ENCODE assay signal across 31 cellular contexts in the genomic region with DNA sequence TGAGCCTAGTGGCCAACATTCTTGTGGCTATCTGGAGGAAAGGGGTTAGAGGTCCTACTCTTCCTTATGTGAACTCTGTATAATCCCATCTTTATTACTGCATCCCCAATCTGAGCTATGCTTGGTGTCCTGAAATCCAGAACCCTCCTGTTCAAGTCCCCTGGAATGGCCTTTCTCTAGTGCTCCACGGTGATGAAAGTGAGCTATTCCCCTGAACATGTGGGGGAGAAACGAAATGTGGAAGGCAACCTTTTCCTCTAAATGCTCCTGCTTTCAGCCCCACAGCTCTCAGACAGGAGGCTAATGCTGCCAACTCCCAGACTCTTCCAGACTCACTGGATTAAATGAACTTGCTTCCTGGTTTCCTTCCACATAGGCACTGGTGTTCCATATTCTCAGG. TPM values are rescaled to one million over a fixed set of nuclear protein-coding genes. Genes with fewer than 3 reads are reported as not detected.
A peak's percentile ranks its signal among the peaks of the same experiment; 100 is the strongest.
DNase-seq lines count a peak whose midpoint lies in the region; ATAC-seq and TF ChIP-seq lines count a peak whose summit lies in the region.
"Had no signal": no experiment of that assay in that cellular context is flagged by ENCODE, and none has a peak within 500 bp of the region (broad histone marks: within the 10 kb centered on the region; RNA-seq: fewer than 3 reads in every experiment).

No MANE protein-coding gene starts in this region.

- no peak for TF ChIP-seq POLR2A in stomach (IDR thresholded peaks at IDR 0.05)

- CTCF ChIA-PET in activated naive CD4-positive, alpha-beta T cell treated with anti-CD3 and anti-CD28 coated beads, Interleukin-2, amount 10 ng/mL, durations not matched to agents 7 days and 5 days (lab: Charles Lee) = no interaction called here
- CTCF ChIA-PET in T-cell (lab: Charles Lee) = no interaction called here

- H3K36me3 ChIP-seq in stomach (peaks cover 0 to 28% (median 24%) of the 10 kb centered on the region in 4 donors), aorta (ENCODE audit: control insufficient read depth in 1 of 2, insufficient read depth in 2 of 2, low read length in 1 of 2) (no peaks in the 10 kb centered on the region)
- H3K36me3 ChIP-seq: right atrium auricular region, upper lobe of right lung had no signal

- no peaks in the 10 kb centered on the region for H3K27me3 ChIP-seq in stomach
- H3K27me3 ChIP-seq in aorta (ENCODE audit: control insufficient read depth in 1 of 2, insufficient read depth in 2 of 2, low read length in 1 of 2) = no peaks in the 10 kb centered on the region
- H3K27me3 ChIP-seq: ascending aorta, esophagus squamous epithelium, foreskin keratinocyte, MG63, right atrium auricular region, upper lobe of right lung had no signal

- no peak overlapping the region for H3K4me3 Mint-ChIP-seq in activated naive CD4-positive, alpha-beta T cell treated with anti-CD3 and anti-CD28 coated beads, Interleukin-2, amount 10 ng/mL, durations not matched to agents 7 days and 5 days
- H3K4me3 Mint-ChIP-seq in T-cell = peak overlapping the region in 2 of 3 donors; percentile 43 to 89
- H3K4me3 Mint-ChIP-seq: activated naive CD8-positive, alpha-beta T cell treated with anti-CD3 and anti-CD28 coated beads for 36 hours had no signal

- DNase-seq in activated naive CD4-positive, alpha-beta T cell treated with anti-CD3 and anti-CD28 coated beads, Interleukin-2, amount 10 ng/mL, durations not matched to agents 7 days and 5 days = no peak
- no peak for DNase-seq in activated naive CD4-positive, alpha-beta T cell treated with anti-CD3 and anti-CD28 coated beads, Interleukin-2, amount 50 U/mL, for 16 hours
- DNase-seq in T-cell = no peak
- DNase-seq in epidermal melanocyte (ENCODE audit: insufficient read length, low spot score) = peak; percentile 4
- DNase-seq in stomach = no peak
- DNase-seq in cerebellar nuclear complex (lab: John Stamatoyannopoulos, UW) = no peak
- no peak for DNase-seq in aorta
- DNase-seq: activated CD4-positive, alpha-beta T cell treated with anti-CD3 and anti-CD28 coated beads for 4 hours; activated CD8-positive, alpha-beta memory T cell treated with anti-CD3 and anti-CD28 coated beads for 24 hours; activated effector memory CD4-positive, alpha-beta T cell treated with Interleukin-2 at 50 U/mL for 16 hours; activated naive CD8-positive, alpha-beta T cell treated with anti-CD3 and anti-CD28 coated beads for 36 hours; activated T-cell treated with anti-CD3 and anti-CD28 coated beads for 4 hours; central memory CD4-positive, alpha-beta T cell; dermis blood vessel endothelial cell; esophagus squamous epithelium; foreskin keratinocyte; H7; kidney glomerular epithelial cell; lower lobe of right lung; MG63; NCI-H2029; NCI-H524 treated with DMSO at 0.1 percent for 48 hours; PC-3; stimulated activated CD4-positive, alpha-beta T cell treated with anti-CD3 and anti-CD28 coated beads, Interleukin-1b, Interleukin-23, amount 100 ng/mL, for 48 hours; stimulated activated naive CD4-positive, alpha-beta T cell treated with Interleukin-2 at 50 U/mL for 16 hours; upper lobe of right lung had no signal

- H3K9me3 ChIP-seq in stomach (no peaks in the 10 kb centered on the region), aorta (ENCODE audit: control insufficient read depth, low read length) (no peaks in the 10 kb centered on the region)
- H3K9me3 ChIP-seq: ascending aorta, esophagus squamous epithelium, lower lobe of right lung, MG63, right atrium auricular region, upper lobe of right lung had no signal

- H3K27ac Mint-ChIP-seq in activated naive CD4-positive, alpha-beta T cell treated with anti-CD3 and anti-CD28 coated beads, Interleukin-2, amount 10 ng/mL, durations not matched to agents 7 days and 5 days = peak overlapping the region; percentile 12
- no peak overlapping the region for H3K27ac Mint-ChIP-seq in T-cell

- H3K9me3 Mint-ChIP-seq in activated naive CD4-positive, alpha-beta T cell treated with anti-CD3 and anti-CD28 coated beads, Interleukin-2, amount 10 ng/mL, durations not matched to agents 7 days and 5 days = no peaks in the 10 kb centered on the region
- peaks cover 0 to 14% (median 13%) of the 10 kb centered on the region in 3 donors for H3K9me3 Mint-ChIP-seq in T-cell

- H3K27me3 Mint-ChIP-seq in activated naive CD4-positive, alpha-beta T cell treated with anti-CD3 and anti-CD28 coated beads, Interleukin-2, amount 10 ng/mL, durations not matched to agents 7 days and 5 days = no peaks in the 10 kb centered on the region
- H3K27me3 Mint-ChIP-seq in T-cell = no peaks in the 10 kb centered on the region
- H3K27me3 Mint-ChIP-seq: activated naive CD8-positive, alpha-beta T cell treated with anti-CD3 and anti-CD28 coated beads for 36 hours had no signal

- H3K27ac ChIP-seq in stomach = peak overlapping the region in 3 of 5 donors; percentile 0 to 48 (median 1)
- H3K27ac ChIP-seq in aorta (ENCODE audit: low read depth in 1 of 2, low read length in 2 of 2) = no peak overlapping the region
- H3K27ac ChIP-seq: ascending aorta, esophagus squamous epithelium, foreskin keratinocyte, HL-60, KMS-11, lower lobe of right lung, right atrium auricular region, upper lobe of right lung had no signal

- TF ChIP-seq CTCF in stomach (IDR thresholded peaks at IDR 0.05) = no peak

- H3K4me1 Mint-ChIP-seq in activated naive CD4-positive, alpha-beta T cell treated with anti-CD3 and anti-CD28 coated beads, Interleukin-2, amount 10 ng/mL, durations not matched to agents 7 days and 5 days = peaks cover 24% of the 10 kb centered on the region
- H3K4me1 Mint-ChIP-seq in T-cell = peaks cover 17 to 23% (median 18%) of the 10 kb centered on the region in 3 donors

- H3K4me1 ChIP-seq in stomach = peaks cover 9 to 35% (median 26%) of the 10 kb centered on the region in 4 donors
- H3K4me1 ChIP-seq in aorta (ENCODE audit: control insufficient read depth in 1 of 2, insufficient read depth in 2 of 2, low read length in 2 of 2) = no peaks in the 10 kb centered on the region

- intact Hi-C loops in stomach (cut with DNase I; ENCODE audit: low total_unique reads) = no loop called here
- intact Hi-C loops in aorta (cut with DNase I) = no loop called here

- POLR2A ChIA-PET in T-cell (lab: Charles Lee) = no interaction called here

- ATAC-seq in T-cell (replicated peaks in 1 of 4) = no peak
- no peak for ATAC-seq in GM18870 (IDR thresholded peaks at IDR 0.05; ENCODE audit: unreplicated experiment)
- no peak for ATAC-seq in aorta (ENCODE audit: low FRiP score)
- ATAC-seq: foreskin keratinocyte, lower lobe of right lung, PC-3, upper lobe of right lung had no signal

- no peak overlapping the region for H3K4me3 ChIP-seq in stomach
- H3K4me3 ChIP-seq in aorta (ENCODE audit: low read length in 2 of 2) = no peak overlapping the region
- H3K4me3 ChIP-seq: ascending aorta, esophagus squamous epithelium, lower lobe of right lung, MG63, right atrium auricular region, upper lobe of right lung had no signal

- peaks cover 34% of the 10 kb centered on the region for H3K36me3 Mint-ChIP-seq in activated naive CD4-positive, alpha-beta T cell treated with anti-CD3 and anti-CD28 coated beads, Interleukin-2, amount 10 ng/mL, durations not matched to agents 7 days and 5 days
- H3K36me3 Mint-ChIP-seq in T-cell = peaks cover 24% of the 10 kb centered on the region

- no peak for TF ChIP-seq EP300 in stomach (IDR thresholded peaks at IDR 0.05)

- WGBS in stomach, 5 donors = 64 to 79% (median 74%) methylated on average over 2 of the region's 2 CpGs
- 68 to 87% methylated on average over 2 of the region's 2 CpGs for WGBS in aorta, 2 donors

RNA-seq across cellular contexts. Expression of a gene that starts 2.5 kb away (rescaled TPM):
- 10 to 100 TPM; 21.3 to 32.4 (median 31.5) TPM for total RNA-seq in T-cell
- 10 to 100 TPM in 3 of 5 donors, 1 to 10 TPM in 2; 1.8 to 49.8 (median 16.8) TPM for total RNA-seq in stomach
- 10 to 100 TPM; 13.0 to 17.6 (median 14.1) TPM for polyA plus RNA-seq in stomach
- total RNA-seq in aorta = 10 to 100 TPM; 12.9 to 17.3 TPM
- polyA plus RNA-seq in aorta = 1 to 10 TPM; 6.6 to 7.8 TPM

RNA-seq across cellular contexts. Expression of a gene that starts 20.8 kb away (rescaled TPM):
- 1 to 10 TPM; 3.1 to 8.9 (median 6.5) TPM for total RNA-seq in T-cell
- total RNA-seq in stomach = 100 to 1,000 TPM in 2 of 5 donors, 10 to 100 TPM in 3; 29.9 to 274 (median 89.7) TPM
- 10 to 100 TPM; 40.7 to 97.3 (median 90.5) TPM for polyA plus RNA-seq in stomach
- 10 to 100 TPM; 13.0 to 16.3 TPM for total RNA-seq in aorta
- 10 to 100 TPM; 23.8 to 70.7 TPM for polyA plus RNA-seq in aorta

RNA-seq across cellular contexts. Expression of a gene that starts 21.0 kb away (rescaled TPM):
- total RNA-seq in T-cell = 10 to 100 TPM; 43.6 to 70.4 (median 66.1) TPM
- 100 to 1,000 TPM in 1 of 5 donors, 10 to 100 TPM in 4; 40.8 to 144 (median 72.2) TPM for total RNA-seq in stomach
- 10 to 100 TPM; 12.7 to 27.9 (median 13.8) TPM for polyA plus RNA-seq in stomach
- 10 to 100 TPM; 33.0 to 46.8 TPM for total RNA-seq in aorta
- polyA plus RNA-seq in aorta = 10 to 100 TPM in 1 of 2 donors, 1 to 10 TPM in 1; 7.5 to 41.4 TPM

RNA-seq across cellular contexts. Expression of a gene that starts 53.5 kb away (rescaled TPM):
- total RNA-seq in T-cell (100 to 1,000 TPM in 2 of 5 donors, 10 to 100 TPM in 3; 88.1 to 106 (median 94.3) TPM), stomach (10 to 100 TPM; 26.3 to 75.9 (median 73.4) TPM), aorta (10 to 100 TPM; 52.0 to 65.1 TPM)
- polyA plus RNA-seq in stomach (10 to 100 TPM in 2 of 3 donors, 1 to 10 TPM in 1; 8.1 to 26.8 (median 10.7) TPM), aorta (10 to 100 TPM in 1 of 2 donors, 1 to 10 TPM in 1; 7.6 to 55.7 TPM)

Comparison
In these comparisons a context has a peak if more than half of its experiments do, and no peak if none do; other contexts are left out.
1. H3K27ac ChIP-seq: peak in stomach (3 of 5); none in aorta (0 of 2).